9 cellular contexts compared by ENCODE assay signal in the genomic region with DNA sequence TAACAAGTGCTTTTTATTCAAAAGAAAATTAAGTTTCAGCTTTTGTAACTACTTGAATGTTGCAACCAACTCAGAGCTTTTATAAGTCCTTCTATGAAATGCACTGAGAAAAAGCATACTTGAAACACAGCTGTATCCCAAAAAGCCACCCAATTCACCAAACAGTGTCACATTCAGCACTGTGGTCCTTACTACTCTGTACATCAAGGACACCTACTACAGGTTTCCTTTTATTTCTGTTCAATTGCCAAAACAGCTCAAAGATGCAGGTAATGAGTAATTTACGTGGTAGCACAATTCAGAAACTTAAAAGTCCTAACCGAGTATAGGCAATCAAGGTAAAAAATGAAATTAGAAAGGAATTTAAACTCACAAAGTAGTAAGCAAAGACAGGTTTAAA. TPM values are rescaled to one million over a fixed set of nuclear protein-coding genes. Genes with fewer than 3 reads are reported as not detected.
A peak's percentile ranks its signal among the peaks of the same experiment; 100 is the strongest.
DNase-seq lines count a peak whose midpoint lies in the region; ATAC-seq and TF ChIP-seq lines count a peak whose summit lies in the region.
"Had no signal": no experiment of that assay in that cellular context is flagged by ENCODE, and none has a peak within 500 bp of the region (broad histone marks: within the 10 kb centered on the region; RNA-seq: fewer than 3 reads in every experiment).

No MANE protein-coding gene starts in this region.

- no peaks in the 10 kb centered on the region for H3K36me3 ChIP-seq in CD4-positive, CD25-positive, alpha-beta regulatory T cell (ENCODE audit: control insufficient read depth, insufficient read depth, low read length)
- H3K36me3 ChIP-seq in NT2/D1 (ENCODE audit: insufficient read depth, insufficient read length, low read length) (peaks cover 5% of the 10 kb centered on the region), endodermal cell (ENCODE audit: control insufficient read depth, insufficient read depth, low read length) (peaks cover 11% of the 10 kb centered on the region), neutrophil (peaks cover 14% of the 10 kb centered on the region)

- H3K4me3 Mint-ChIP-seq in CD4-positive, CD25-positive, alpha-beta regulatory T cell = peak overlapping the region; percentile 27 to 94 (median 87)
- peak overlapping the region; percentile 86 for H3K4me3 Mint-ChIP-seq in endodermal cell

- no peak for ATAC-seq in CD4-positive, CD25-positive, alpha-beta regulatory T cell (ENCODE audit: low read depth in 2 of 2)
- no peak for ATAC-seq in GM21717 (IDR thresholded peaks at IDR 0.05; ENCODE audit: unreplicated experiment)
- ATAC-seq in GM18870 (IDR thresholded peaks at IDR 0.05; ENCODE audit: unreplicated experiment) = no peak
- no peak for ATAC-seq in activated naive CD4-positive, alpha-beta T cell treated with anti-CD3 and anti-CD28 coated beads, Interleukin-2, amount 50 U/mL, for 72 hours

- DNase-seq in CD4-positive, CD25-positive, alpha-beta regulatory T cell = no peak
- DNase-seq in NT2/D1 (ENCODE audit: low read depth, low spot score) (no peak), endodermal cell (no peak), NCI-H1105 treated with DMSO at 0.1 percent for 48 hours (lab: John Stamatoyannopoulos, UW) (no peak)
- DNase-seq in activated naive CD4-positive, alpha-beta T cell treated with anti-CD3 and anti-CD28 coated beads, Interleukin-2, amount 50 U/mL, for 72 hours (ENCODE audit: low spot score in 2 of 2) = no peak
- DNase-seq: NCI-H1048 had no signal

- H3K9ac ChIP-seq in NT2/D1 (ENCODE audit: insufficient read length, low read depth) (peak overlapping the region; percentile 28), endodermal cell (ENCODE audit: extremely low read depth, low read length, poor library complexity, severe bottlenecking) (peak overlapping the region; percentile 86)

- peak overlapping the region in 2 of 3 donors; percentile 5 to 14 for H3K27ac Mint-ChIP-seq in CD4-positive, CD25-positive, alpha-beta regulatory T cell
- H3K27ac Mint-ChIP-seq in endodermal cell = peak overlapping the region; percentile 44
- peak overlapping the region in 1 of 2 donors; percentile 67 for H3K27ac Mint-ChIP-seq in activated naive CD4-positive, alpha-beta T cell treated with anti-CD3 and anti-CD28 coated beads, Interleukin-2, amount 50 U/mL, for 72 hours

- no peaks in the 10 kb centered on the region for H3K9me3 ChIP-seq in CD4-positive, CD25-positive, alpha-beta regulatory T cell (ENCODE audit: control insufficient read depth in 2 of 2, low read length in 2 of 2)
- H3K9me3 ChIP-seq in NT2/D1 (ENCODE audit: insufficient read depth, low read length) = no peaks in the 10 kb centered on the region
- H3K9me3 ChIP-seq in endodermal cell (ENCODE audit: control insufficient read depth, low read length) = no peaks in the 10 kb centered on the region
- H3K9me3 ChIP-seq in neutrophil = no peaks in the 10 kb centered on the region

- peak overlapping the region; percentile 58 for H3K4me3 ChIP-seq in CD4-positive, CD25-positive, alpha-beta regulatory T cell (ENCODE audit: low read depth, low read length)
- H3K4me3 ChIP-seq in NT2/D1 (ENCODE audit: insufficient read length, low read depth) (peak overlapping the region; percentile 62), endodermal cell (ENCODE audit: low read length) (peak overlapping the region; percentile 89), neutrophil (ENCODE audit: low read depth in 1 of 2, low read length in 1 of 2) (peak overlapping the region; percentile 93 to 99)

- WGBS in endodermal cell (ENCODE audit: insufficient coverage in 1 of 2, insufficient read length in 1 of 2), 2 experiments = 77 to 79% methylated on average over 2 of the region's 2 CpGs

- H3K4me1 Mint-ChIP-seq in CD4-positive, CD25-positive, alpha-beta regulatory T cell = peaks cover 24 to 29% (median 27%) of the 10 kb centered on the region in 4 donors
- peaks cover 23% of the 10 kb centered on the region for H3K4me1 Mint-ChIP-seq in endodermal cell

- no peak overlapping the region for H3K27ac ChIP-seq in CD4-positive, CD25-positive, alpha-beta regulatory T cell (ENCODE audit: insufficient read depth, low read length, poor library complexity, severe bottlenecking)
- no peak overlapping the region for H3K27ac ChIP-seq in endodermal cell (ENCODE audit: low read depth, low read length)
- peak overlapping the region; percentile 97 for H3K27ac ChIP-seq in neutrophil

- peaks cover 22% of the 10 kb centered on the region for H3K4me1 ChIP-seq in CD4-positive, CD25-positive, alpha-beta regulatory T cell (ENCODE audit: control insufficient read depth, insufficient read depth, low read length, poor library complexity, severe bottlenecking)
- H3K4me1 ChIP-seq in NT2/D1 (ENCODE audit: insufficient read depth, insufficient read length) = peaks cover 2% of the 10 kb centered on the region
- H3K4me1 ChIP-seq in endodermal cell (ENCODE audit: control insufficient read depth, insufficient read depth, low read length) = no peaks in the 10 kb centered on the region
- peaks cover 32 to 38% of the 10 kb centered on the region in 2 experiments for H3K4me1 ChIP-seq in neutrophil (ENCODE audit: control insufficient read depth in 1 of 2, insufficient read depth in 1 of 2, low read depth in 1 of 2, low read length in 1 of 2)

- peaks cover 4% of the 10 kb centered on the region for H3K27me3 Mint-ChIP-seq in CD4-positive, CD25-positive, alpha-beta regulatory T cell
- H3K27me3 Mint-ChIP-seq in endodermal cell (ENCODE audit: insufficient read depth) = no peaks in the 10 kb centered on the region

- no peaks in the 10 kb centered on the region for H3K9me3 Mint-ChIP-seq in CD4-positive, CD25-positive, alpha-beta regulatory T cell
- H3K9me3 Mint-ChIP-seq in endodermal cell = no peaks in the 10 kb centered on the region
- H3K9me3 Mint-ChIP-seq in activated naive CD4-positive, alpha-beta T cell treated with anti-CD3 and anti-CD28 coated beads, Interleukin-2, amount 50 U/mL, for 72 hours = no peaks in the 10 kb centered on the region

- no peaks in the 10 kb centered on the region for H3K27me3 ChIP-seq in CD4-positive, CD25-positive, alpha-beta regulatory T cell (ENCODE audit: control insufficient read depth, insufficient read depth, low read length)
- H3K27me3 ChIP-seq in NT2/D1 (ENCODE audit: insufficient read depth, insufficient read length) (no peaks in the 10 kb centered on the region), endodermal cell (ENCODE audit: control insufficient read depth, insufficient read depth, low read length, poor library complexity, severe bottlenecking) (no peaks in the 10 kb centered on the region), neutrophil (no peaks in the 10 kb centered on the region)

- H3K36me3 Mint-ChIP-seq in CD4-positive, CD25-positive, alpha-beta regulatory T cell = peaks cover 4% of the 10 kb centered on the region
- H3K36me3 Mint-ChIP-seq in endodermal cell (ENCODE audit: low read depth) = peaks cover 22% of the 10 kb centered on the region
- H3K36me3 Mint-ChIP-seq in activated naive CD4-positive, alpha-beta T cell treated with anti-CD3 and anti-CD28 coated beads, Interleukin-2, amount 50 U/mL, for 72 hours = peaks cover 12% of the 10 kb centered on the region in 2 donors

- no peak for TF ChIP-seq CTCF in endodermal cell (conservative IDR thresholded peaks at IDR 0.05)
- TF ChIP-seq CTCF in neutrophil (IDR thresholded peaks at IDR 0.05) = no peak

RNA-seq across cellular contexts. Expression of a gene that starts 2.5 kb away (rescaled TPM):
- total RNA-seq in CD4-positive, CD25-positive, alpha-beta regulatory T cell = 34.4 TPM
- polyA plus RNA-seq in CD4-positive, CD25-positive, alpha-beta regulatory T cell = 1 to 10 TPM; 2.5 to 7.0 (median 5.0) TPM
- total RNA-seq in endodermal cell = 100 to 1,000 TPM; 101 to 103 TPM
- polyA plus RNA-seq in endodermal cell (2013, experiment 1 of 2) = 83.5 TPM
- 80.6 TPM for polyA plus RNA-seq in endodermal cell (2013, experiment 2 of 2)
- 10 to 100 TPM; 38.4 to 45.1 TPM for total RNA-seq in activated naive CD4-positive, alpha-beta T cell treated with anti-CD3 and anti-CD28 coated beads, Interleukin-2, amount 50 U/mL, for 72 hours
